In genomic region chr10:73781879-73782748, GRCh38 we compare ENCODE assay signal across 1 cellular context.
A peak's percentile ranks its signal among the peaks of the same experiment; 100 is the strongest.
TF ChIP-seq lines count a peak whose summit lies in the region.

Gene CHCHD1, plus strand, starts transcription at chr10:73782048. Its CDS starts 28 bp downstream, at chr10:73782076.

TF ChIP-seq in HepG2, 621 proteins besides CTCF, POLR2A, EP300 and RAD21 (continued from another document and continues in another):
- TF ChIP-seq ZNF512 (CRISPR knock-in tag; IDR thresholded peaks at IDR 0.05), result no peak
- peak; percentile 43; the same call in 1 of the 2 replicates for TF ChIP-seq BCL6 (CRISPR knock-in tag; IDR thresholded peaks at IDR 0.05)
- TF ChIP-seq ZFP36L2 (CRISPR knock-in tag; IDR thresholded peaks at IDR 0.05), result 0 out of 2 replicates have a peak, but pooled peaks have one; percentile 54
- no peak for TF ChIP-seq GPN1 (CRISPR knock-in tag; IDR thresholded peaks at IDR 0.05; ENCODE audit: borderline replicate concordance)
- peak; percentile 74; the same call in 1 of the 2 replicates for TF ChIP-seq ATF7-NPFF (CRISPR knock-in tag; IDR thresholded peaks at IDR 0.05; ENCODE audit: low read depth)
- TF ChIP-seq SRF (IDR thresholded peaks at IDR 0.05; ENCODE audit: low read depth, low read length), result no peak
- no peak for TF ChIP-seq ZBTB8A (CRISPR knock-in tag; IDR thresholded peaks at IDR 0.05; ENCODE audit: borderline replicate concordance, low read depth)
- TF ChIP-seq AGO2 (optimal IDR thresholded peaks at IDR 0.05; ENCODE audit: low read depth, low read length), result peak; percentile 50
- TF ChIP-seq KDM2A (CRISPR knock-in tag; IDR thresholded peaks at IDR 0.05; ENCODE audit: borderline replicate concordance, low read depth), result peak; percentile 89; the same call in 1 of the 2 replicates
- peak; percentile 88; the same call in 1 of the 2 replicates for TF ChIP-seq ZNF501 (CRISPR knock-in tag; IDR thresholded peaks at IDR 0.05)
- peak; percentile 99 for TF ChIP-seq ZNF687 (CRISPR knock-in tag; IDR thresholded peaks at IDR 0.05)
- no peak for TF ChIP-seq ZNF784 (CRISPR knock-in tag; IDR thresholded peaks at IDR 0.05; ENCODE audit: borderline replicate concordance)
- no peak for TF ChIP-seq ZBTB40 (IDR thresholded peaks at IDR 0.05)
- peak; percentile 79 for TF ChIP-seq ZBTB40 (CRISPR knock-in tag; IDR thresholded peaks at IDR 0.05)
- TF ChIP-seq MXD3 (CRISPR knock-in tag; IDR thresholded peaks at IDR 0.05), result peak; percentile 80
- TF ChIP-seq ZNF224 (CRISPR knock-in tag; IDR thresholded peaks at IDR 0.05), result 0 out of 2 replicates have a peak, but pooled peaks have one; percentile 59
- peak; percentile 89 for TF ChIP-seq YEATS4 (CRISPR knock-in tag; IDR thresholded peaks at IDR 0.05; ENCODE audit: borderline replicate concordance)
- TF ChIP-seq ZBTB42 (CRISPR knock-in tag; IDR thresholded peaks at IDR 0.05), result peak; percentile 73; the same call in 1 of the 2 replicates
- no peak for TF ChIP-seq PTBP1 (IDR thresholded peaks at IDR 0.05; ENCODE audit: low read depth, low read length, poor library complexity, severe bottlenecking)
- TF ChIP-seq ZNF589 (CRISPR knock-in tag; conservative IDR thresholded peaks at IDR 0.05), result peak; percentile 58; the same call in 1 of the 2 replicates
- no peak for TF ChIP-seq MIER2 (CRISPR knock-in tag; IDR thresholded peaks at IDR 0.05)
- TF ChIP-seq TFAP4 (IDR thresholded peaks at IDR 0.05; ENCODE audit: borderline replicate concordance, low read depth), result peak; percentile 57; the same call in 1 of the 2 replicates
- TF ChIP-seq MIER3 (CRISPR knock-in tag; IDR thresholded peaks at IDR 0.05; ENCODE audit: borderline replicate concordance), result peak; percentile 40; the same call in 1 of the 2 replicates
- no peak for TF ChIP-seq NFE2 (CRISPR knock-in tag; IDR thresholded peaks at IDR 0.05)
- no peak for TF ChIP-seq HINFP (CRISPR knock-in tag; IDR thresholded peaks at IDR 0.05; ENCODE audit: low read depth)
- TF ChIP-seq MAX (IDR thresholded peaks at IDR 0.05), result peak; percentile 80
- no peak for TF ChIP-seq TEAD2 (CRISPR knock-in tag; IDR thresholded peaks at IDR 0.05)
- TF ChIP-seq HBP1 (CRISPR knock-in tag; IDR thresholded peaks at IDR 0.05; ENCODE audit: low read depth), result peak; percentile 85
- TF ChIP-seq ZNF629 (CRISPR knock-in tag; conservative IDR thresholded peaks at IDR 0.05), result no peak; the same call in 1 of the 2 replicates
- no peak for TF ChIP-seq ZNF543 (CRISPR knock-in tag; IDR thresholded peaks at IDR 0.05)
- 0 out of 2 replicates have a peak, but pooled peaks have one; percentile 40 for TF ChIP-seq POGK (CRISPR knock-in tag; conservative IDR thresholded peaks at IDR 0.05)
- TF ChIP-seq NFKB2 (CRISPR knock-in tag; IDR thresholded peaks at IDR 0.05; ENCODE audit: borderline replicate concordance), result peak; percentile 76; the same call in 1 of the 2 replicates
- no peak for TF ChIP-seq CHD2 (IDR thresholded peaks at IDR 0.05; ENCODE audit: low read depth, low read length)
